ENCODE assay signal across 2 cellular contexts in genomic region chr18:8972116-8972515, GRCh38.
TF ChIP-seq lines count a peak whose summit lies in the region.

No MANE protein-coding gene starts in this region.

TF ChIP-seq in IMR-90, 13 proteins besides CTCF, POLR2A, EP300 and RAD21:
- TF ChIP-seq MAFK (IDR thresholded peaks at IDR 0.05; ENCODE audit: low read depth, low read length) (no peak), FOS (IDR thresholded peaks at IDR 0.05; ENCODE audit: low read depth, low read length) (no peak), CEBPB (IDR thresholded peaks at IDR 0.05; ENCODE audit: low read depth, low read length) (no peak), CHD1 (IDR thresholded peaks at IDR 0.05; ENCODE audit: low read depth, low read length) (no peak), MAZ (IDR thresholded peaks at IDR 0.05; ENCODE audit: borderline replicate concordance, low read depth, low read length) (no peak), ELK1 (IDR thresholded peaks at IDR 0.05; ENCODE audit: borderline replicate concordance, low read depth, low read length) (no peak), SMC3 (IDR thresholded peaks at IDR 0.05; ENCODE audit: low read depth, low read length) (no peak)

TF ChIP-seq in HEK293T, 16 proteins besides CTCF, POLR2A, EP300 and RAD21:
- no peak for TF ChIP-seq ZNF384 (IDR thresholded peaks at IDR 0.05)
- TF ChIP-seq PKNOX1 (IDR thresholded peaks at IDR 0.05) = no peak
- no peak for TF ChIP-seq FOXA1 (IDR thresholded peaks at IDR 0.05)
- TF ChIP-seq L3MBTL2 (conservative IDR thresholded peaks at IDR 0.05) = no peak
- TF ChIP-seq ARNT (IDR thresholded peaks at IDR 0.05) = no peak
- no peak for TF ChIP-seq FOXM1 (IDR thresholded peaks at IDR 0.05; ENCODE audit: borderline replicate concordance)
- no peak for TF ChIP-seq TARDBP (IDR thresholded peaks at IDR 0.05)
- no peak for TF ChIP-seq FOXK2 (IDR thresholded peaks at IDR 0.05)
- TF ChIP-seq SP1 (IDR thresholded peaks at IDR 0.05) = no peak
- TF ChIP-seq LEF1 (IDR thresholded peaks at IDR 0.05; ENCODE audit: borderline replicate concordance) = no peak
- no peak for TF ChIP-seq CTBP1 (IDR thresholded peaks at IDR 0.05; ENCODE audit: borderline replicate concordance)
- no peak for TF ChIP-seq NFRKB (IDR thresholded peaks at IDR 0.05)
- no peak for TF ChIP-seq BHLHE40 (IDR thresholded peaks at IDR 0.05; ENCODE audit: borderline replicate concordance)
